Comparison of ENCODE assay signal across 22 cellular contexts in the genomic region with DNA sequence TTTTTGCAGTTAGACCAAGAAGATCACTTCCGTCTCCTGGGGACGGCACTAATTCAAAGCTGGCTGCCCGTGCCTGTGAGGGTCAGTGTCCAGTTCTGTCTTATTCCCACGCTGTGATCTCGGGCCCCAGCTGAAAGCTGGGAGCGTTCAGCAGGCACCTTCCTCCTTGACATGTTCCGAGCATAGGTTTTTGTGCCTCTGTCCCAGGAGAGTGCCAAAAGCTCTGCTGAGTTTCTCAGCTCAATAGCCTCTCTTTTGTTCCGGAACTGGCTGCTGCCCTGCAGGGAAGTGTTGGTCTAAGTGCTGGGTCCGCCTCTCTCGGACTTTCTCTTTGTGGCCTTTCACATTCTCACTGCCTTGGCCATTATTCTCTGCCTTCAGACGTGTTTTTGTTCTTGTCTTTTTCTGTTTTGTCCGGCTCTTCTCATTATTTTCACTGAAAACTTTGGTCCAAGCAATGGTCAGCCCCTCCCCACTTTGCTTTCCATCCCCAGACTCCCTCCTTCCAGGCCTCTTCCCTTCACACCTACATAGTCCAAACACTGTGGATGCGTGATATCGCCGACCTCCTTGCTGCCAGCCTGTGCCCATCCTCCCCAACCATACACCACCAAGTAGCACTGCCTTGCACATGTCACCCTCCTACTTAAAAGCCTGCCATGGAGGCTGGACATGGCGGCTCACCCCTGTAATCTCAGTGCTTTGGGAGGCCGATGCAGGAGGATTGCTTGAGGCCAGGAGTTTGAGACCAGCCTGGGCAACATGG.
A peak's percentile ranks its signal among the peaks of the same experiment; 100 is the strongest.
DNase-seq lines count a peak whose midpoint lies in the region; ATAC-seq and TF ChIP-seq lines count a peak whose summit lies in the region.
"Had no signal": no experiment of that assay in that cellular context is flagged by ENCODE, and none has a peak within 500 bp of the region (broad histone marks: within the 10 kb centered on the region; RNA-seq: fewer than 3 reads in every experiment).

No MANE protein-coding gene starts in this region.

- H3K4me2 ChIP-seq in mesendoderm (ENCODE audit: low read length) (no peak overlapping the region), skeletal muscle satellite cell (ENCODE audit: low read length) (peak overlapping the region; percentile 57)

- no peaks in the 10 kb centered on the region for H3K79me2 ChIP-seq in mesendoderm (ENCODE audit: control insufficient read depth, insufficient read depth, low read length)

- H3K9ac ChIP-seq in HUES48 (ENCODE audit: low read depth, low read length): no peak overlapping the region
- no peak overlapping the region for H3K9ac ChIP-seq in mesendoderm (ENCODE audit: low read length)
- H3K9ac ChIP-seq in skeletal muscle satellite cell (ENCODE audit: low read depth, low read length): no peak overlapping the region

- no peak overlapping the region for H3K4ac ChIP-seq in mesendoderm (ENCODE audit: low read depth, low read length)

- H3K9me3 ChIP-seq in HUES48 (ENCODE audit: control insufficient read depth, insufficient read depth, low read length) (no peaks in the 10 kb centered on the region), skeletal muscle satellite cell (replicated peaks; ENCODE audit: low read length) (no peaks in the 10 kb centered on the region), uterus (no peaks in the 10 kb centered on the region)
- H3K9me3 ChIP-seq: gastrocnemius medialis had no signal

- WGBS in mesendoderm (ENCODE audit: extremely low coverage, insufficient coverage, low lambda C conversion rate): no CpG with 5 or more reads among the region's 17 CpGs

- H2AK5ac ChIP-seq in mesendoderm (ENCODE audit: low read length): peak overlapping the region; percentile 78

- H3K36me3 ChIP-seq in HUES48 (ENCODE audit: control insufficient read depth, insufficient read depth, low read length): no peaks in the 10 kb centered on the region
- H3K36me3 ChIP-seq in mesendoderm (ENCODE audit: control insufficient read depth, insufficient read depth, low read length): no peaks in the 10 kb centered on the region
- no peaks in the 10 kb centered on the region for H3K36me3 ChIP-seq in skeletal muscle satellite cell (ENCODE audit: insufficient read depth, low read length)
- H3K36me3 ChIP-seq in uterus: no peaks in the 10 kb centered on the region
- H3K36me3 ChIP-seq: gastrocnemius medialis had no signal

- H2BK120ac ChIP-seq in mesendoderm (ENCODE audit: low read depth, low read length): no peak overlapping the region

- H3K4me3 ChIP-seq in HUES48 (ENCODE audit: low read depth, low read length): no peak overlapping the region
- H3K4me3 ChIP-seq in coronary artery: no peak overlapping the region
- no peak overlapping the region for H3K4me3 ChIP-seq in mesendoderm (ENCODE audit: low read length)
- peak overlapping the region; percentile 49 for H3K4me3 ChIP-seq in skeletal muscle satellite cell (ENCODE audit: low read length)
- H3K4me3 ChIP-seq in uterus: no peak overlapping the region
- H3K4me3 ChIP-seq: gastrocnemius medialis had no signal

- H2BK5ac ChIP-seq in mesendoderm (ENCODE audit: low read length): no peak overlapping the region

- H3K79me1 ChIP-seq in mesendoderm (ENCODE audit: low read length): no peaks in the 10 kb centered on the region

- peak; percentile 29 for DNase-seq in coronary artery (ENCODE audit: low spot score)
- no peak for DNase-seq in mesendoderm
- DNase-seq in uterus: no peak
- DNase-seq in AG08396 (ENCODE audit: low spot score): no peak
- DNase-seq: activated CD4-positive, alpha-beta T cell treated with anti-CD3 and anti-CD28 coated beads, Interleukin-2, amount 50 U/mL, for 1 hour; activated naive CD4-positive, alpha-beta T cell treated with Interleukin-2 at 50 U/mL for 16 hours; CD8-positive, alpha-beta memory T cell; DND-41; erythroblast; gastrocnemius medialis; Karpas-422; natural killer cell; NCI-H1092; NCI-H2107; NCI-H524 treated with DMSO at 0.1 percent for 48 hours; T-helper 1 cell had no signal

- no peak overlapping the region for H3K18ac ChIP-seq in mesendoderm (ENCODE audit: low read length)

- no peak overlapping the region for H3K23ac ChIP-seq in mesendoderm (ENCODE audit: low read length)

- no peak overlapping the region for H4K8ac ChIP-seq in mesendoderm (ENCODE audit: low read depth, low read length)

- intact Hi-C loops in uterus (cut with DNase I; ENCODE audit: low total_unique reads): no loop called here

- no peak overlapping the region for H4K5ac ChIP-seq in mesendoderm (ENCODE audit: low read length)

- ATAC-seq in GM18858 (IDR thresholded peaks at IDR 0.05; ENCODE audit: unreplicated experiment) (no peak), GM18870 (IDR thresholded peaks at IDR 0.05; ENCODE audit: unreplicated experiment) (no peak)
- ATAC-seq: gastrocnemius medialis; HCT116; natural killer cell; stimulated activated effector memory CD8-positive, alpha-beta T cell treated with anti-CD3 and anti-CD28 coated beads, Interleukin-12 subunit alpha, Interleukin-12 subunit beta, amount 100 ng/mL, for 72 hours had no signal

- peak overlapping the region; percentile 30 for H3K27ac ChIP-seq in HUES48 (ENCODE audit: low read depth, low read length)
- no peak overlapping the region for H3K27ac ChIP-seq in coronary artery
- H3K27ac ChIP-seq in mesendoderm (ENCODE audit: low read depth, low read length): no peak overlapping the region
- no peak overlapping the region for H3K27ac ChIP-seq in uterus
- H3K27ac ChIP-seq: gastrocnemius medialis had no signal

- H2BK15ac ChIP-seq in mesendoderm (replicated peaks; ENCODE audit: low read depth): no peak overlapping the region

- TF ChIP-seq POLR2A in uterus (IDR thresholded peaks at IDR 0.05): no peak

- H3K4me1 ChIP-seq in HUES48 (ENCODE audit: control insufficient read depth, insufficient read depth, low read length) (peaks cover 6% of the 10 kb centered on the region; the same call in 1 of the 2 replicates), mesendoderm (ENCODE audit: control insufficient read depth, low read depth, low read length) (no peaks in the 10 kb centered on the region), skeletal muscle satellite cell (ENCODE audit: control insufficient read depth, insufficient read depth, low read length) (peaks cover 8% of the 10 kb centered on the region), uterus (no peaks in the 10 kb centered on the region)

- no peak for TF ChIP-seq CTCF in coronary artery (IDR thresholded peaks at IDR 0.05)
- TF ChIP-seq CTCF in uterus (IDR thresholded peaks at IDR 0.05): no peak

- H3K27me3 ChIP-seq in HUES48 (ENCODE audit: control insufficient read depth, insufficient read depth, low read length): no peaks in the 10 kb centered on the region
- H3K27me3 ChIP-seq in mesendoderm (ENCODE audit: insufficient read depth, low read length, poor library complexity): no peaks in the 10 kb centered on the region
- no peaks in the 10 kb centered on the region for H3K27me3 ChIP-seq in skeletal muscle satellite cell (ENCODE audit: control insufficient read depth, insufficient read depth, low read length)
- no peaks in the 10 kb centered on the region for H3K27me3 ChIP-seq in uterus
- H3K27me3 ChIP-seq: gastrocnemius medialis had no signal

- peak overlapping the region; percentile 56 for H3K56ac ChIP-seq in mesendoderm (ENCODE audit: low read length)
